8 cellular contexts compared by ENCODE assay signal in genomic region chr5:43120720-43121564, GRCh38. TPM values are rescaled to one million over a fixed set of nuclear protein-coding genes. Genes with fewer than 3 reads are reported as not detected.
A peak's percentile ranks its signal among the peaks of the same experiment; 100 is the strongest.
DNase-seq lines count a peak whose midpoint lies in the region; ATAC-seq and TF ChIP-seq lines count a peak whose summit lies in the region.

ZNF131 (plus strand) TSS chr5:43120914; CDS start chr5:43122054, 1,140 bp downstream.

- peak within 1 kb of the TSS; percentile 90 to 99 (median 97) for H3K27ac Mint-ChIP-seq in nephron
- H3K27ac Mint-ChIP-seq in stimulated activated naive CD8-positive, alpha-beta T cell treated with anti-CD3 and anti-CD28 coated beads, Interleukin-15, Interleukin-2, amounts not matched to agents 100 ng/mL and 50 ng/mL, for 24 hours: peak within 1 kb of the TSS; percentile 94

- peak within 1 kb of the TSS; percentile 97 to 98 (median 97) for H3K4me3 Mint-ChIP-seq in nephron
- peak within 1 kb of the TSS; percentile 94 for H3K4me3 Mint-ChIP-seq in stimulated activated naive CD8-positive, alpha-beta T cell treated with anti-CD3 and anti-CD28 coated beads, Interleukin-15, Interleukin-2, amounts not matched to agents 100 ng/mL and 50 ng/mL, for 24 hours

- ATAC-seq in RWPE2 (ENCODE audit: low read depth): peak; percentile 90

- H3K4me1 Mint-ChIP-seq in nephron: peaks cover 19% of the 10 kb centered on the region
- peaks cover 40% of the 10 kb centered on the region for H3K4me1 Mint-ChIP-seq in stimulated activated naive CD8-positive, alpha-beta T cell treated with anti-CD3 and anti-CD28 coated beads, Interleukin-15, Interleukin-2, amounts not matched to agents 100 ng/mL and 50 ng/mL, for 24 hours (ENCODE audit: low read depth)

- no peaks in the 10 kb centered on the region for H3K27me3 Mint-ChIP-seq in nephron (ENCODE audit: low read depth)
- H3K27me3 Mint-ChIP-seq in stimulated activated naive CD8-positive, alpha-beta T cell treated with anti-CD3 and anti-CD28 coated beads, Interleukin-15, Interleukin-2, amounts not matched to agents 100 ng/mL and 50 ng/mL, for 24 hours: no peaks in the 10 kb centered on the region

- H3K27me3 ChIP-seq in RWPE2 (ENCODE audit: insufficient read depth, poor library complexity, severe bottlenecking): no peaks in the 10 kb centered on the region

- peaks cover 40% of the 10 kb centered on the region for H3K36me3 ChIP-seq in RWPE2 (ENCODE audit: low read depth)

- DNase-seq in EH (ENCODE audit: low read depth) (peak; percentile 95), H4 (ENCODE audit: low spot score) (peak; percentile 98), LoVo (ENCODE audit: low spot score) (peak; percentile 99), RWPE2 (ENCODE audit: low spot score) (peak; percentile 96), fibroblast of pulmonary artery (ENCODE audit: low read depth) (peak; percentile 98)
- DNase-seq in activated T-helper 9 cell treated with anti-CD3 and anti-CD28 coated beads, Interleukin-2, amount 50 U/mL, for 16 hours (ENCODE audit: low read depth): peak; percentile 94

- TF ChIP-seq CTCF in RWPE2 (IDR thresholded peaks at IDR 0.05; ENCODE audit: poor library complexity, severe bottlenecking) (no peak), fibroblast of pulmonary artery (IDR thresholded peaks at IDR 0.05; ENCODE audit: low read length, missing control alignments) (no peak), nephron (IDR thresholded peaks at IDR 0.05; ENCODE audit: unreplicated experiment in 3 of 3) (no peak)

- no peaks in the 10 kb centered on the region for H3K9me3 Mint-ChIP-seq in nephron
- no peaks in the 10 kb centered on the region for H3K9me3 Mint-ChIP-seq in stimulated activated naive CD8-positive, alpha-beta T cell treated with anti-CD3 and anti-CD28 coated beads, Interleukin-15, Interleukin-2, amounts not matched to agents 100 ng/mL and 50 ng/mL, for 24 hours

- peak within 1 kb of the TSS; percentile 66 for H3K27ac ChIP-seq in RWPE2 (ENCODE audit: poor library complexity, severe bottlenecking)

- H3K36me3 Mint-ChIP-seq in nephron (ENCODE audit: low read depth): peaks cover 27% of the 10 kb centered on the region
- H3K36me3 Mint-ChIP-seq in stimulated activated naive CD8-positive, alpha-beta T cell treated with anti-CD3 and anti-CD28 coated beads, Interleukin-15, Interleukin-2, amounts not matched to agents 100 ng/mL and 50 ng/mL, for 24 hours (ENCODE audit: low read depth): peaks cover 36% of the 10 kb centered on the region

- H3K4me1 ChIP-seq in RWPE2 (ENCODE audit: insufficient read depth, poor library complexity, severe bottlenecking): peaks cover 20% of the 10 kb centered on the region

- no peaks in the 10 kb centered on the region for H3K9me3 ChIP-seq in RWPE2 (ENCODE audit: severe bottlenecking)

- H3K4me3 ChIP-seq in RWPE2 (ENCODE audit: severe bottlenecking) (peak within 1 kb of the TSS; percentile 84), fibroblast of pulmonary artery (replicated peaks; ENCODE audit: low read depth, low read length) (peak within 1 kb of the TSS; percentile 93)

RNA-seq across cellular contexts. Expression of gene ZNF131, which starts in this region (rescaled TPM):
- 19.1 and 24.8 TPM in 2 replicates for total RNA-seq in H4 (2014; rRNA removed; shearing (Covaris generic))

Comparison
In these comparisons a context has a peak if more than half of its experiments do, and no peak if none do; other contexts are left out.
1. Peak in every context shown above with its lines: DNase-seq, ATAC-seq, H3K4me3 ChIP-seq and H3K27ac ChIP-seq.